In genomic region chr17:77299256-77300015, GRCh38 we compare ENCODE assay signal across 18 cellular contexts.
"Had no signal": no experiment of that assay in that cellular context is flagged by ENCODE, and none has a peak within 500 bp of the region (broad histone marks: within the 10 kb centered on the region; RNA-seq: fewer than 3 reads in every experiment).

No MANE protein-coding gene starts in this region.

- H3K4me2 ChIP-seq: neural progenitor cell had no signal

- H3K9me3 ChIP-seq: lower lobe of right lung had no signal

- H3K36me3 ChIP-seq: heart right ventricle, lower lobe of right lung, neural progenitor cell, right atrium auricular region, tibial artery had no signal

- H3K9ac ChIP-seq: neural progenitor cell had no signal

- H3K4me3 ChIP-seq: heart right ventricle, lower lobe of right lung, neural progenitor cell, psoas muscle, right atrium auricular region, tibial artery had no signal

- H3K27ac ChIP-seq: heart right ventricle, lower lobe of right lung, neural progenitor cell, psoas muscle, right atrium auricular region, tibial artery had no signal

- ATAC-seq: activated CD4-positive, alpha-beta T cell treated with anti-CD3 and anti-CD28 coated beads for 36 hours; heart right ventricle; naive thymus-derived CD8-positive, alpha-beta T cell; psoas muscle; stimulated activated naive CD8-positive, alpha-beta T cell treated with anti-CD3 and anti-CD28 coated beads, Interleukin-15, amount 100 ng/mL, for 72 hours had no signal

- H2AFZ ChIP-seq: neural progenitor cell had no signal

- DNase-seq: activated B cell treated with CpG ODN at 0.5 μM for 24 hours; activated CD4-positive, alpha-beta memory T cell treated with anti-CD3 and anti-CD28 coated beads for 36 hours; activated CD4-positive, alpha-beta T cell treated with anti-CD3 and anti-CD28 coated beads for 36 hours; activated effector memory CD4-positive, alpha-beta T cell treated with Interleukin-2 at 50 U/mL for 16 hours; activated naive CD4-positive, alpha-beta T cell treated with anti-CD3 and anti-CD28 coated beads, Interleukin-2, amount 10 ng/mL, durations not matched to agents 7 days and 5 days; activated T-cell treated with anti-CD3 and anti-CD28 coated beads, Interleukin-2, amount 50 U/mL, for 48 hours; amygdala; cerebellar nuclear complex; heart right ventricle; lower lobe of right lung; naive thymus-derived CD8-positive, alpha-beta T cell; psoas muscle; stimulated activated CD4-positive, alpha-beta T cell treated with anti-CD3 and anti-CD28 coated beads, Interleukin-12 subunit alpha, Interleukin-12 subunit beta, amount 100 ng/mL, for 4 hours; stimulated activated naive CD8-positive, alpha-beta T cell treated with anti-CD3 and anti-CD28 coated beads, Interleukin-15, amount 100 ng/mL, for 72 hours; T-helper 1 cell; tibial artery had no signal

- H3K4me1 ChIP-seq: lower lobe of right lung, psoas muscle, right atrium auricular region, tibial artery had no signal

- H3K27me3 ChIP-seq: heart right ventricle, neural progenitor cell, right atrium auricular region had no signal
